Comparison of ENCODE assay signal across 1 cellular context in the genomic region with DNA sequence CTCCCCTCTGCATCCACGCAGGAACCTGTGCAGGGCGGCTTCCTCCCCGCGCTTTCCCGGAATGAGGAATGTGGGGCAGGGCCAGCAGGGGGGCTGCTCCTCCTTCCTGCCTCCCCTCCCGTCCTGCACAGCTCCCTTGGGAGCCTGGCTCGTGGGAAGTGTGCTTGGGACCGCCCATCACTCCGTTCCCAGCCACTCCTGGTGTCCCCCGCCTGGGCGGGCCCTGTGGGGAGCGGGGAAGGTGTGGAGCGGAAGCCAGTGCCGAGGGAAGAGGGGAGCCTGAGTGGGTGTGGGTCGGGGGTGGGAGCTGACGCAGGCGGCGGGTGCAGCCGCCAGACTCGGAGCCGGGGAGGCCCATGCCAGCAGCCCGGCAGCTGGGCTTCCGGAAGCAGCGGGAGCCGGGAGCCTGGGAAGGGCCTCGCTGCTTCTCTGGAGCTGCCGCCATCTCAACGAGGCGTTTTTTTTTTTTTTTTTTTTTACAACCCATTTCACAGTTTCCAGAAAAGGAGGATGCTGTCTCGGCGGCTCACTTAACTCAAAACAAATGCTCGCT.
TF ChIP-seq lines count a peak whose summit lies in the region.

No MANE protein-coding gene starts in this region.

TF ChIP-seq in K562, 482 proteins besides CTCF, POLR2A, EP300 and RAD21 (continued from another document):
- TF ChIP-seq, protein P1, sequence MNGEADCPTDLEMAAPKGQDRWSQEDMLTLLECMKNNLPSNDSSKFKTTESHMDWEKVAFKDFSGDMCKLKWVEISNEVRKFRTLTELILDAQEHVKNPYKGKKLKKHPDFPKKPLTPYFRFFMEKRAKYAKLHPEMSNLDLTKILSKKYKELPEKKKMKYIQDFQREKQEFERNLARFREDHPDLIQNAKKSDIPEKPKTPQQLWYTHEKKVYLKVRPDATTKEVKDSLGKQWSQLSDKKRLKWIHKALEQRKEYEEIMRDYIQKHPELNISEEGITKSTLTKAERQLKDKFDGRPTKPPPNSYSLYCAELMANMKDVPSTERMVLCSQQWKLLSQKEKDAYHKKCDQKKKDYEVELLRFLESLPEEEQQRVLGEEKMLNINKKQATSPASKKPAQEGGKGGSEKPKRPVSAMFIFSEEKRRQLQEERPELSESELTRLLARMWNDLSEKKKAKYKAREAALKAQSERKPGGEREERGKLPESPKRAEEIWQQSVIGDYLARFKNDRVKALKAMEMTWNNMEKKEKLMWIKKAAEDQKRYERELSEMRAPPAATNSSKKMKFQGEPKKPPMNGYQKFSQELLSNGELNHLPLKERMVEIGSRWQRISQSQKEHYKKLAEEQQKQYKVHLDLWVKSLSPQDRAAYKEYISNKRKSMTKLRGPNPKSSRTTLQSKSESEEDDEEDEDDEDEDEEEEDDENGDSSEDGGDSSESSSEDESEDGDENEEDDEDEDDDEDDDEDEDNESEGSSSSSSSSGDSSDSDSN (IDR thresholded peaks at IDR 0.05; ENCODE audit: borderline replicate concordance in 1 of 2, low read depth in 2 of 2, low read length in 2 of 2) = no peak
- TF ChIP-seq LEF1 (IDR thresholded peaks at IDR 0.05) (no peak), POLR3A (IDR thresholded peaks at IDR 0.05; ENCODE audit: borderline replicate concordance, extremely low read depth, insufficient read depth, insufficient read length) (no peak), YBX1 (IDR thresholded peaks at IDR 0.05) (no peak), SAFB (IDR thresholded peaks at IDR 0.05; ENCODE audit: borderline replicate concordance, low read depth, low read length) (peak; percentile 69; the same call in 1 of the 2 replicates), ZNF445 (CRISPR knock-in tag; IDR thresholded peaks at IDR 0.05; ENCODE audit: low read depth) (no peak), EGR1 (conservative IDR thresholded peaks at IDR 0.05) (peak; percentile 80), GABPB1 (CRISPR knock-in tag; IDR thresholded peaks at IDR 0.05) (0 out of 2 replicates have a peak, but pooled peaks have one; percentile 15), HNRNPUL1 (IDR thresholded peaks at IDR 0.05; ENCODE audit: low read length) (no peak), ZFPM2 (CRISPR knock-in tag; IDR thresholded peaks at IDR 0.05) (no peak), RBFOX2 (IDR thresholded peaks at IDR 0.05; ENCODE audit: low read depth, low read length) (peak; percentile 37; the same call in 1 of the 2 replicates), CREM (IDR thresholded peaks at IDR 0.05; ENCODE audit: low read depth) (peak; percentile 40; the same call in 1 of the 2 replicates), SNIP1 (IDR thresholded peaks at IDR 0.05; ENCODE audit: low read depth) (no peak), ZNF384 (IDR thresholded peaks at IDR 0.05; ENCODE audit: low read depth, low read length) (peak; percentile 63; the same call in 1 of the 2 replicates), ZNF699 (CRISPR knock-in tag; IDR thresholded peaks at IDR 0.05; ENCODE audit: insufficient replicate concordance) (no peak), RBM25 (IDR thresholded peaks at IDR 0.05; ENCODE audit: low read depth, low read length, severe bottlenecking) (no peak), RCOR1 (IDR thresholded peaks at IDR 0.05; ENCODE audit: borderline replicate concordance in 1 of 2, low read depth in 2 of 2, low read length in 2 of 2) (no peak), L3MBTL2 (IDR thresholded peaks at IDR 0.05) (peak; percentile 43)
- TF ChIP-seq, protein P2, sequence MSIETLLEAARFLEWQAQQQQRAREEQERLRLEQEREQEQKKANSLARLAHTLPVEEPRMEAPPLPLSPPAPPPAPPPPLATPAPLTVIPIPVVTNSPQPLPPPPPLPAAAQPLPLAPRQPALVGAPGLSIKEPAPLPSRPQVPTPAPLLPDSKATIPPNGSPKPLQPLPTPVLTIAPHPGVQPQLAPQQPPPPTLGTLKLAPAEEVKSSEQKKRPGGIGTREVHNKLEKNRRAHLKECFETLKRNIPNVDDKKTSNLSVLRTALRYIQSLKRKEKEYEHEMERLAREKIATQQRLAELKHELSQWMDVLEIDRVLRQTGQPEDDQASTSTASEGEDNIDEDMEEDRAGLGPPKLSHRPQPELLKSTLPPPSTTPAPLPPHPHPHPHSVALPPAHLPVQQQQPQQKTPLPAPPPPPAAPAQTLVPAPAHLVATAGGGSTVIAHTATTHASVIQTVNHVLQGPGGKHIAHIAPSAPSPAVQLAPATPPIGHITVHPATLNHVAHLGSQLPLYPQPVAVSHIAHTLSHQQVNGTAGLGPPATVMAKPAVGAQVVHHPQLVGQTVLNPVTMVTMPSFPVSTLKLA (conservative IDR thresholded peaks at IDR 0.05) = no peak
- TF ChIP-seq, protein P3, sequence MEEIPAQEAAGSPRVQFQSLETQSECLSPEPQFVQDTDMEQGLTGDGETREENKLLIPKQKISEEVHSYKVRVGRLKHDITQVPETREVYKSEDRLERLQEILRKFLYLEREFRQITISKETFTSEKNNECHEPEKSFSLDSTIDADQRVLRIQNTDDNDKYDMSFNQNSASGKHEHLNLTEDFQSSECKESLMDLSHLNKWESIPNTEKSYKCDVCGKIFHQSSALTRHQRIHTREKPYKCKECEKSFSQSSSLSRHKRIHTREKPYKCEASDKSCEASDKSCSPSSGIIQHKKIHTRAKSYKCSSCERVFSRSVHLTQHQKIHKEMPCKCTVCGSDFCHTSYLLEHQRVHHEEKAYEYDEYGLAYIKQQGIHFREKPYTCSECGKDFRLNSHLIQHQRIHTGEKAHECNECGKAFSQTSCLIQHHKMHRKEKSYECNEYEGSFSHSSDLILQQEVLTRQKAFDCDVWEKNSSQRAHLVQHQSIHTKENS (CRISPR knock-in tag; IDR thresholded peaks at IDR 0.05) = no peak
- TF ChIP-seq, protein P4, sequence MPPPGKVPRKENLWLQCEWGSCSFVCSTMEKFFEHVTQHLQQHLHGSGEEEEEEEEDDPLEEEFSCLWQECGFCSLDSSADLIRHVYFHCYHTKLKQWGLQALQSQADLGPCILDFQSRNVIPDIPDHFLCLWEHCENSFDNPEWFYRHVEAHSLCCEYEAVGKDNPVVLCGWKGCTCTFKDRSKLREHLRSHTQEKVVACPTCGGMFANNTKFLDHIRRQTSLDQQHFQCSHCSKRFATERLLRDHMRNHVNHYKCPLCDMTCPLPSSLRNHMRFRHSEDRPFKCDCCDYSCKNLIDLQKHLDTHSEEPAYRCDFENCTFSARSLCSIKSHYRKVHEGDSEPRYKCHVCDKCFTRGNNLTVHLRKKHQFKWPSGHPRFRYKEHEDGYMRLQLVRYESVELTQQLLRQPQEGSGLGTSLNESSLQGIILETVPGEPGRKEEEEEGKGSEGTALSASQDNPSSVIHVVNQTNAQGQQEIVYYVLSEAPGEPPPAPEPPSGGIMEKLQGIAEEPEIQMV (tag; conservative IDR thresholded peaks at IDR 0.05; ENCODE audit: low read depth) = no peak
- TF ChIP-seq, protein P5, sequence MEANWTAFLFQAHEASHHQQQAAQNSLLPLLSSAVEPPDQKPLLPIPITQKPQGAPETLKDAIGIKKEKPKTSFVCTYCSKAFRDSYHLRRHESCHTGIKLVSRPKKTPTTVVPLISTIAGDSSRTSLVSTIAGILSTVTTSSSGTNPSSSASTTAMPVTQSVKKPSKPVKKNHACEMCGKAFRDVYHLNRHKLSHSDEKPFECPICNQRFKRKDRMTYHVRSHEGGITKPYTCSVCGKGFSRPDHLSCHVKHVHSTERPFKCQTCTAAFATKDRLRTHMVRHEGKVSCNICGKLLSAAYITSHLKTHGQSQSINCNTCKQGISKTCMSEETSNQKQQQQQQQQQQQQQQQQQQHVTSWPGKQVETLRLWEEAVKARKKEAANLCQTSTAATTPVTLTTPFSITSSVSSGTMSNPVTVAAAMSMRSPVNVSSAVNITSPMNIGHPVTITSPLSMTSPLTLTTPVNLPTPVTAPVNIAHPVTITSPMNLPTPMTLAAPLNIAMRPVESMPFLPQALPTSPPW (CRISPR knock-in tag; IDR thresholded peaks at IDR 0.05) = peak; percentile 29; the same call in 1 of the 2 replicates
